In the genomic region with DNA sequence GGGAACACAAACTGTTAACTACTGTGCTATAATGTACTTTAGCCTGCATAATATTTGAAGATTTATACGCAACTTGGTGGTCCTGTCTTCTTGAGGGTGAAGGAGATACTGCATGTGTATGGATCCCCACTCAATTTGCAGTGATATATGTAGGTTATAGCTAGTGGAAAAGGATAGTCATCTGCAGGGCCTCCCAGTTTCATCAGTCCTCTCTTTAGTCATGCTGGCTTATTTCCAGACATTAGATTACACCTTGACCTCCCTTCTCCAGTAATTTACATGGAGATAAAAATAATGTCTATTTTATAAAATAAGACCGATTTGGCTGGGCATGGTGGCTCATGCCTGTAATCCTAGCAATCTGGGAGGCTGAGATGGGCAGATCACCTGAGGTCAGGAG, we compare ENCODE assay signal across 18 cellular contexts. TPM values are rescaled to one million over a fixed set of nuclear protein-coding genes. Genes with fewer than 3 reads are reported as not detected.
DNase-seq lines count a peak whose midpoint lies in the region; ATAC-seq and TF ChIP-seq lines count a peak whose summit lies in the region.
"Had no signal": no experiment of that assay in that cellular context is flagged by ENCODE, and none has a peak within 500 bp of the region (broad histone marks: within the 10 kb centered on the region; RNA-seq: fewer than 3 reads in every experiment).

No MANE protein-coding gene starts in this region.

- H3K9me3 ChIP-seq in Panc1 (ENCODE audit: control insufficient read depth, insufficient read depth, low read depth, low read length) (no peaks in the 10 kb centered on the region), esophagus muscularis mucosa (no peaks in the 10 kb centered on the region), stomach (no peaks in the 10 kb centered on the region), WERI-Rb-1 (ENCODE audit: severe bottlenecking) (no peaks in the 10 kb centered on the region)
- H3K9me3 ChIP-seq: body of pancreas had no signal

- TF ChIP-seq EP300 in esophagus muscularis mucosa (IDR thresholded peaks at IDR 0.05) (no peak), stomach (IDR thresholded peaks at IDR 0.05) (no peak)

- no peak for TF ChIP-seq CTCF in Panc1 (IDR thresholded peaks at IDR 0.05)
- no peak for TF ChIP-seq CTCF in esophagus muscularis mucosa (IDR thresholded peaks at IDR 0.05)
- TF ChIP-seq CTCF in stomach (IDR thresholded peaks at IDR 0.05): no peak
- no peak for TF ChIP-seq CTCF in WERI-Rb-1 (IDR thresholded peaks at IDR 0.05; ENCODE audit: low read depth, low read length)

- POLR2A ChIA-PET in Panc1 (lab: Charles Lee): no interaction called here

- H3K4me3 ChIP-seq in Panc1 (ENCODE audit: low read depth in 2 of 2, low read length in 2 of 2): no peak overlapping the region
- H3K4me3 ChIP-seq in esophagus muscularis mucosa: no peak overlapping the region
- no peak overlapping the region for H3K4me3 ChIP-seq in stomach
- H3K4me3 ChIP-seq in WERI-Rb-1 (ENCODE audit: low read depth, low read length): no peak overlapping the region
- H3K4me3 ChIP-seq: body of pancreas, SK-N-MC had no signal

- DNase-seq in HCEC 1CT (peak; percentile 29), Panc1 (ENCODE audit: low read depth, low spot score) (no peak), esophagus muscularis mucosa (ENCODE audit: extremely low spot score) (no peak), stomach (no peak), NCI-H128 (lab: John Stamatoyannopoulos, UW; ENCODE audit: unreplicated experiment) (no peak), WERI-Rb-1 (no peak)
- DNase-seq: activated CD4-positive, alpha-beta T cell treated with anti-CD3 and anti-CD28 coated beads, Interleukin-2, amount 10 ng/mL, durations not matched to agents 24 days and 14 days; activated naive CD4-positive, alpha-beta T cell treated with anti-CD3 and anti-CD28 coated beads, Interleukin-2, amount 10 ng/mL, durations not matched to agents 7 days and 5 days; body of pancreas; hippocampal formation; MV-4-11; NCI-H2081 treated with DMSO at 0.1 percent for 48 hours; NCI-H526; substantia nigra; T-helper 9 cell had no signal

- peaks cover 37% of the 10 kb centered on the region for H3K4me1 ChIP-seq in Panc1 (ENCODE audit: control insufficient read depth, insufficient read depth, low read length)
- H3K4me1 ChIP-seq in esophagus muscularis mucosa: peaks cover 75 to 85% (median 81%) of the 10 kb centered on the region in 4 donors
- H3K4me1 ChIP-seq in stomach: peaks cover 43 to 85% (median 65%) of the 10 kb centered on the region in 4 donors

- H3K27ac ChIP-seq in Panc1 (ENCODE audit: low read length): peak overlapping the region; percentile 86; the same call in 1 of the 2 replicates
- H3K27ac ChIP-seq in esophagus muscularis mucosa (replicated peaks in 1 of 4): peak overlapping the region; percentile 94 to 100 (median 100)
- peak overlapping the region in 4 of 5 donors; percentile 96 to 100 (median 99) for H3K27ac ChIP-seq in stomach
- no peak overlapping the region for H3K27ac ChIP-seq in WERI-Rb-1
- H3K27ac ChIP-seq: SK-N-MC had no signal

- no peak for ATAC-seq in Panc1
- no peak for ATAC-seq in GM21723 (IDR thresholded peaks at IDR 0.05; ENCODE audit: unreplicated experiment)
- ATAC-seq: body of pancreas, sciatic nerve had no signal

- 73% methylated on average over 2 of the region's 2 CpGs for WGBS in esophagus muscularis mucosa
- 61 to 67% (median 64%) methylated on average over 2 of the region's 2 CpGs for WGBS in stomach, 5 donors

- CTCF ChIA-PET in Panc1 (lab: Charles Lee): no interaction called here

- no TSS peak for BruUV-seq in Panc1 (replicated peaks; lab: Mats Ljungman, UMichigan)

- in situ Hi-C loops in Panc1 (cut with HindIII; ENCODE audit: low pct_unique_long_range_greater_than_20kb, low sequenced_read_pairs): no loop called here

- H3K36me3 ChIP-seq in Panc1 (ENCODE audit: control insufficient read depth, insufficient read depth, low read length) (no peaks in the 10 kb centered on the region; the same call in 1 of the 2 replicates), esophagus muscularis mucosa (no peaks in the 10 kb centered on the region), stomach (no peaks in the 10 kb centered on the region), WERI-Rb-1 (peaks cover 10% of the 10 kb centered on the region)

- TF ChIP-seq POLR2A in esophagus muscularis mucosa (IDR thresholded peaks at IDR 0.05; ENCODE audit: low read depth) (no peak), stomach (IDR thresholded peaks at IDR 0.05) (no peak)

- no peaks in the 10 kb centered on the region for H3K27me3 ChIP-seq in Panc1 (ENCODE audit: control insufficient read depth, insufficient read depth, low read length)
- no peaks in the 10 kb centered on the region for H3K27me3 ChIP-seq in esophagus muscularis mucosa
- H3K27me3 ChIP-seq in stomach: no peaks in the 10 kb centered on the region
- no peaks in the 10 kb centered on the region for H3K27me3 ChIP-seq in WERI-Rb-1 (ENCODE audit: insufficient read depth, low read depth, severe bottlenecking)
- H3K27me3 ChIP-seq: body of pancreas had no signal

- intact Hi-C loops in Panc1 (cut with micrococcal nuclease; ENCODE audit: unreplicated experiment) (no loop called here), esophagus muscularis mucosa (cut with DNase I) (no loop called here), stomach (cut with DNase I; ENCODE audit: low total_unique reads) (no loop called here)

RNA-seq across cellular contexts. Expression of a gene that starts 3.7 kb away (rescaled TPM):
- total RNA-seq in Panc1 (2021; ENCODE audit: unreplicated experiment) (9.5 TPM), esophagus muscularis mucosa (10 to 100 TPM; 34.4 to 42.4 (median 38.0) TPM), stomach (100 to 1,000 TPM in 1 of 5 donors, 10 to 100 TPM in 3, 1 to 10 TPM in 1; 9.8 to 105 (median 35.1) TPM)
- 3.9 TPM for polyA plus RNA-seq in Panc1 (2012; ENCODE audit: insufficient read length)
- polyA plus RNA-seq in stomach: 10 to 100 TPM in 1 of 3 donors, 1 to 10 TPM in 2; 5.5 to 23.2 (median 9.1) TPM

RNA-seq across cellular contexts. Expression of a gene that starts 31.8 kb away (rescaled TPM):
- total RNA-seq in Panc1 (2021; ENCODE audit: unreplicated experiment) (864 TPM), esophagus muscularis mucosa (1,000 to 10,000 TPM; 1,759 to 2,538 (median 2,309) TPM), stomach (1,000 to 10,000 TPM in 4 of 5 donors, 100 to 1,000 TPM in 1; 121 to 3,139 (median 1,087) TPM)
- polyA plus RNA-seq in Panc1 (2012; ENCODE audit: insufficient read length): 1,152 TPM
- polyA plus RNA-seq in stomach: 1,000 to 10,000 TPM; 3,661 to 4,768 (median 4,326) TPM

RNA-seq across cellular contexts. Expression of a gene that starts 32.0 kb away (rescaled TPM):
- 8.9 TPM for total RNA-seq in Panc1 (2021; ENCODE audit: unreplicated experiment)
- polyA plus RNA-seq in Panc1 (2012; ENCODE audit: insufficient read length): 4.7 TPM
- 10 to 100 TPM; 23.4 to 29.4 (median 26.8) TPM for total RNA-seq in esophagus muscularis mucosa
- 10 to 100 TPM in 2 of 5 donors, 1 to 10 TPM in 1, under 1 TPM in 1, not detected in 1; 0.87 to 18.3 (median 8.9) TPM for total RNA-seq in stomach
- 1 to 10 TPM; 5.9 to 9.6 (median 7.6) TPM for polyA plus RNA-seq in stomach
